ENCODE assay signal across 10 cellular contexts in genomic region chr2:191728710-191729597, GRCh38. TPM values are rescaled to one million over a fixed set of nuclear protein-coding genes. Genes with fewer than 3 reads are reported as not detected.
DNase-seq lines count a peak whose midpoint lies in the region; ATAC-seq, FAIRE-seq and TF ChIP-seq lines count a peak whose summit lies in the region.
"Had no signal": no experiment of that assay in that cellular context is flagged by ENCODE, and none has a peak within 500 bp of the region (broad histone marks: within the 10 kb centered on the region; RNA-seq: fewer than 3 reads in every experiment).

No MANE protein-coding gene starts in this region.

- BruUV-seq in endothelial cell of umbilical vein (replicated peaks; lab: Mats Ljungman, UMichigan): no TSS peak

- no peaks in the 10 kb centered on the region for H3K9me1 ChIP-seq in endothelial cell of umbilical vein (replicated peaks; ENCODE audit: control insufficient read depth, extremely low read depth, insufficient read depth, low read length)

- H3K4me3 Mint-ChIP-seq in activated CD8-positive, alpha-beta memory T cell treated with anti-CD3 and anti-CD28 coated beads, Interleukin-2, amount 10 ng/mL, durations not matched to agents 7 days and 5 days: no peak overlapping the region

- H3K27ac Mint-ChIP-seq in activated CD8-positive, alpha-beta memory T cell treated with anti-CD3 and anti-CD28 coated beads, Interleukin-2, amount 10 ng/mL, durations not matched to agents 7 days and 5 days: no peak overlapping the region

- H3K79me2 ChIP-seq in GM23248 (ENCODE audit: insufficient read depth) (no peaks in the 10 kb centered on the region), endothelial cell of umbilical vein (ENCODE audit: control insufficient read depth, insufficient read depth, low read length) (no peaks in the 10 kb centered on the region)

- H3K9me3 ChIP-seq in GM23248 (ENCODE audit: low read depth) (no peaks in the 10 kb centered on the region), endothelial cell of umbilical vein (replicated peaks; ENCODE audit: control insufficient read depth, insufficient read depth, low read length) (no peaks in the 10 kb centered on the region)
- H3K9me3 ChIP-seq: heart right ventricle had no signal

- peak in 1 of 2 donors; percentile 5 for TF ChIP-seq CTCF in endothelial cell of umbilical vein (IDR thresholded peaks at IDR 0.05; ENCODE audit: extremely low read depth in 1 of 2, insufficient read depth in 1 of 2, low read depth in 1 of 2, low read length in 2 of 2)

- 54 to 56% methylated on average over 5 of the region's 5 CpGs for WGBS in GM23248 (ENCODE audit: low coverage in 1 of 2, low lambda C conversion rate in 2 of 2, missing lambda C conversion rate in 2 of 2), 2 experiments

- CTCF ChIA-PET in endothelial cell of umbilical vein (lab: Charles Lee): interaction anchor here (0.7 kb wide), 3 partner anchors 18 to 207 kb away, joined by 3 read pairs; no protein-coding TSS in a partner anchor
- CTCF ChIA-PET in activated CD8-positive, alpha-beta memory T cell treated with anti-CD3 and anti-CD28 coated beads, Interleukin-2, amount 10 ng/mL, durations not matched to agents 7 days and 5 days (lab: Charles Lee): no interaction called here

- H3K36me3 ChIP-seq in GM23248 (ENCODE audit: low read depth): no peaks in the 10 kb centered on the region
- H3K36me3 ChIP-seq in endothelial cell of umbilical vein (ENCODE audit: control insufficient read depth in 2 of 2, extremely low read depth in 1 of 2, insufficient read depth in 2 of 2, low read length in 2 of 2): no peaks in the 10 kb centered on the region
- H3K36me3 ChIP-seq: heart right ventricle had no signal

- H3F3A ChIP-seq in GM23248 (ENCODE audit: insufficient read depth): no peaks in the 10 kb centered on the region

- H3K27me3 ChIP-seq in GM23248 (replicated peaks; ENCODE audit: insufficient read depth) (no peaks in the 10 kb centered on the region), endothelial cell of umbilical vein (ENCODE audit: control insufficient read depth in 2 of 2, insufficient read depth in 2 of 2, low read length in 2 of 2) (peaks cover 6 to 14% of the 10 kb centered on the region in 2 experiments)

- FAIRE-seq in endothelial cell of umbilical vein (lab: Jason Lieb, UNC): no peak

- H3K27me3 Mint-ChIP-seq in activated CD8-positive, alpha-beta memory T cell treated with anti-CD3 and anti-CD28 coated beads, Interleukin-2, amount 10 ng/mL, durations not matched to agents 7 days and 5 days: peaks cover 13% of the 10 kb centered on the region

- H3K27ac ChIP-seq in GM23248 (no peak overlapping the region), endothelial cell of umbilical vein (ENCODE audit: insufficient read depth, low read depth, low read length) (no peak overlapping the region)
- H3K27ac ChIP-seq: heart right ventricle had no signal

- H4K20me1 ChIP-seq in GM23248 (ENCODE audit: insufficient read depth) (no peaks in the 10 kb centered on the region), endothelial cell of umbilical vein (replicated peaks; ENCODE audit: control insufficient read depth, extremely low read depth, insufficient read depth, low read length) (no peaks in the 10 kb centered on the region)

- H3K9ac ChIP-seq in GM23248 (no peak overlapping the region), endothelial cell of umbilical vein (replicated peaks; ENCODE audit: extremely low read depth, insufficient read depth, low read length) (no peak overlapping the region)

- H2AFZ ChIP-seq in GM23248: no peak overlapping the region
- H2AFZ ChIP-seq in endothelial cell of umbilical vein (ENCODE audit: low read depth, low read length): no peak overlapping the region

- dilution Hi-C loops in endothelial cell of umbilical vein (cut with MboI; ENCODE audit: extremely low pct_ligation_motif_present, low sequenced_read_pairs): no loop called here

- H3K4me1 ChIP-seq in GM23248 (ENCODE audit: insufficient read depth) (peaks cover 6% of the 10 kb centered on the region; the same call in 1 of the 2 replicates), endothelial cell of umbilical vein (ENCODE audit: control insufficient read depth, extremely low read depth, insufficient read depth, low read length) (no peaks in the 10 kb centered on the region)
- H3K4me1 ChIP-seq: heart right ventricle had no signal

- H3K4me1 Mint-ChIP-seq in activated CD8-positive, alpha-beta memory T cell treated with anti-CD3 and anti-CD28 coated beads, Interleukin-2, amount 10 ng/mL, durations not matched to agents 7 days and 5 days: no peaks in the 10 kb centered on the region

- H3K9me3 Mint-ChIP-seq in activated CD8-positive, alpha-beta memory T cell treated with anti-CD3 and anti-CD28 coated beads, Interleukin-2, amount 10 ng/mL, durations not matched to agents 7 days and 5 days (ENCODE audit: low read depth): no peaks in the 10 kb centered on the region

- intact Hi-C loops in endothelial cell of umbilical vein (cut with micrococcal nuclease): no loop called here

- TF ChIP-seq POLR2A in endothelial cell of umbilical vein (IDR thresholded peaks at IDR 0.05; ENCODE audit: low read depth, low read length): no peak

- POLR2A ChIA-PET in endothelial cell of umbilical vein (lab: Charles Lee): no interaction called here

- no peak for ATAC-seq in activated CD8-positive, alpha-beta memory T cell treated with anti-CD3 and anti-CD28 coated beads, Interleukin-2, amount 10 ng/mL, durations not matched to agents 7 days and 5 days
- ATAC-seq: heart right ventricle had no signal

- DNase-seq in AG08395 (ENCODE audit: low spot score) (peak; percentile 27), GM23248 (peak; percentile 38), NOMO-1 (lab: John Stamatoyannopoulos, UW; ENCODE audit: unreplicated experiment in 2 of 2) (peak; percentile 17 to 71), endothelial cell of umbilical vein (ENCODE audit: low read depth, low spot score) (no peak), DMS153 treated with DMSO at 0.1 percent for 48 hours (lab: John Stamatoyannopoulos, UW; ENCODE audit: unreplicated experiment) (no peak), COLO668 (lab: John Stamatoyannopoulos, UW; ENCODE audit: unreplicated experiment) (no peak)
- DNase-seq in activated CD8-positive, alpha-beta memory T cell treated with anti-CD3 and anti-CD28 coated beads, Interleukin-2, amount 10 ng/mL, durations not matched to agents 7 days and 5 days: no peak
- no peak for DNase-seq in activated CD4-positive, alpha-beta T cell treated with anti-CD3 and anti-CD28 coated beads, Interleukin-2, amount 50 U/mL, for 4 hours
- DNase-seq: heart right ventricle, NCI-H1105 had no signal

- H3K9me2 ChIP-seq in GM23248 (ENCODE audit: insufficient read depth): no peaks in the 10 kb centered on the region

- H3K4me2 ChIP-seq in GM23248 (ENCODE audit: unreplicated experiment): peak overlapping the region; percentile 25
- H3K4me2 ChIP-seq in endothelial cell of umbilical vein (ENCODE audit: insufficient read depth, low read length): no peak overlapping the region

- H3K36me3 Mint-ChIP-seq in activated CD8-positive, alpha-beta memory T cell treated with anti-CD3 and anti-CD28 coated beads, Interleukin-2, amount 10 ng/mL, durations not matched to agents 7 days and 5 days: no peaks in the 10 kb centered on the region

- H3K4me3 ChIP-seq in GM23248 (no peak overlapping the region), endothelial cell of umbilical vein (replicated peaks in 1 of 3; ENCODE audit: insufficient read depth in 1 of 3, low read depth in 1 of 3, low read length in 3 of 3) (no peak overlapping the region)
- H3K4me3 ChIP-seq: heart right ventricle had no signal

- in situ Hi-C loops in GM23248 (cut with MboI): no loop called here

TF ChIP-seq in endothelial cell of umbilical vein, 7 proteins besides CTCF, POLR2A, EP300 and RAD21:
- TF ChIP-seq MYC (IDR thresholded peaks at IDR 0.05; ENCODE audit: low read depth, low read length): no peak
- TF ChIP-seq FOS (IDR thresholded peaks at IDR 0.05; ENCODE audit: borderline replicate concordance, insufficient read depth, low read length): peak; percentile 19

RNA-seq across cellular contexts. Expression of gene NABP1, which starts 51.0 kb away (rescaled TPM):
- total RNA-seq in GM23248 (2014; rRNA removed; shearing (Covaris generic)): 121 and 124 TPM in 2 replicates
- polyA plus RNA-seq in GM23248 (2016; fragmentation: Nextera tagmentation; extraction: Ambion mirVana) (120 and 148 TPM in 2 replicates), endothelial cell of umbilical vein (9.1 and 14.7 TPM in 2 replicates)
- total RNA-seq in endothelial cell of umbilical vein: 42.4 and 47.6 TPM in 2 replicates
- polyA plus RNA-seq in endothelial cell of umbilical vein (2011; cell fraction: cytosol; rRNA removed): 4.4 and 6.3 TPM in 2 replicates
- polyA plus RNA-seq in endothelial cell of umbilical vein (2011; cell fraction: nucleus; rRNA removed): 98.7 and 150 TPM in 2 replicates
- polyA plus RNA-seq in endothelial cell of umbilical vein (2012): 34.6 and 55.6 TPM in 2 replicates
- polyA minus RNA-seq in endothelial cell of umbilical vein: 31.0 and 38.3 TPM in 2 replicates
- 9.1 TPM for polyA minus RNA-seq in endothelial cell of umbilical vein (2011; cell fraction: cytosol; rRNA and poly(A)+ RNA removed)
- 136 and 161 TPM in 2 replicates for polyA minus RNA-seq in endothelial cell of umbilical vein (2011; cell fraction: nucleus; rRNA and poly(A)+ RNA removed)
- total RNA-seq in activated CD8-positive, alpha-beta memory T cell treated with anti-CD3 and anti-CD28 coated beads, Interleukin-2, amount 10 ng/mL, durations not matched to agents 7 days and 5 days: 10 to 100 TPM; 49.2 to 52.3 TPM

Comparison
In these comparisons a context has a peak if more than half of its experiments do, and no peak if none do; other contexts are left out.
1. DNase-seq: peak in AG08395 (single experiment), GM23248 (single experiment) and NOMO-1 (2 of 2); none in endothelial cell of umbilical vein (single experiment), DMS153 treated with DMSO at 0.1 percent for 48 hours (single experiment), activated CD8-positive, alpha-beta memory T cell treated with anti-CD3 and anti-CD28 coated beads, Interleukin-2, amount 10 ng/mL, durations not matched to agents 7 days and 5 days (single experiment), activated CD4-positive, alpha-beta T cell treated with anti-CD3 and anti-CD28 coated beads, Interleukin-2, amount 50 U/mL, for 4 hours (0 of 2) and COLO668 (single experiment).